In the genomic region with DNA sequence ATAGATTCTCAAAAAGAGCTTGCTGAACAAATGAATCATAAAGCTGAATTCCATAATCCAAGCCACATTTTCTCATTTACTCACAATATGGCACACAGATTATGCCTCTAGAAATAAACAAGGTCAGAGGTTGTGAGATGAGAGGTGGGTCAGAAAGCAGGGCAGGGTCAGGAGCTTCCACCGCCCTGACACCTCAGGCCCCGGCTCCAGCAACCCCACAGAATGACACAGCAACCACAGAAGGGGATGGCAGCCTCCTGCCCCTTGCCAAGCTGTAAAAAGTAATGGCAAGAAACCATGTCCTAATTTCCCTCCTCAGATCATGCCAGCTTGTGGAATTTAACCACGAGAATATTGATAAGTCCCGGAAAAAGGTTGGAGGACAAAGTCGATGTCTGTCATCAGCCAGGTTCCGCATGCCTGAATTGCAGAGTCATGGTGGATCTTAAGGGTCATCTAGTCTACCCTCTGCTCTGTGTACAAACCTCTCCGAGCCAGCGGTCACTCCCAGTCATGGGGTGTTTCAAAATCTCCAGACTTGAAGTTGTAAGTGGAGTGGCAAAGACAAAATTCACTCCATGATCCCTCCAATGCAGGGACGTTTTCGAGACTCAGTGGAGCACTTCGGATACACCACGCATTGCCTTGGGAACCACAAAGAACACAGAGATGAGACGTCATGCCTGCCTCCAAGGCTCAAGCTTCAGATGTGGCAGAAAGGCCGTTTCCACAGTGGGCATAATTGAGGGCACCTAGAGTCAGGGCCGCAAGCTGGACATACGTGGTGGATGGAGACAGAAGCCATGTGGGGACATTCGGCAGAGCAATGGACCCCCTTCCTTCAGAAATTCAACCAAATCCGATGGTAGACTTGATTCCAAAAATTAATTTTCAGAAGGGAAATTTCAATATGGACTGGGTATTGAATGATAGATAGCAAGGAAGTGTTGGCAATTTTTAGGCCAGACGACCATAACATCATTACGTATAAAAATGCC, we compare ENCODE assay signal across 1 cellular context.
TF ChIP-seq lines count a peak whose summit lies in the region.

No MANE protein-coding gene starts in this region.

TF ChIP-seq in HepG2, 621 proteins besides CTCF, POLR2A, EP300 and RAD21 (continued from another document and continues in another):
- TF ChIP-seq, protein P1, sequence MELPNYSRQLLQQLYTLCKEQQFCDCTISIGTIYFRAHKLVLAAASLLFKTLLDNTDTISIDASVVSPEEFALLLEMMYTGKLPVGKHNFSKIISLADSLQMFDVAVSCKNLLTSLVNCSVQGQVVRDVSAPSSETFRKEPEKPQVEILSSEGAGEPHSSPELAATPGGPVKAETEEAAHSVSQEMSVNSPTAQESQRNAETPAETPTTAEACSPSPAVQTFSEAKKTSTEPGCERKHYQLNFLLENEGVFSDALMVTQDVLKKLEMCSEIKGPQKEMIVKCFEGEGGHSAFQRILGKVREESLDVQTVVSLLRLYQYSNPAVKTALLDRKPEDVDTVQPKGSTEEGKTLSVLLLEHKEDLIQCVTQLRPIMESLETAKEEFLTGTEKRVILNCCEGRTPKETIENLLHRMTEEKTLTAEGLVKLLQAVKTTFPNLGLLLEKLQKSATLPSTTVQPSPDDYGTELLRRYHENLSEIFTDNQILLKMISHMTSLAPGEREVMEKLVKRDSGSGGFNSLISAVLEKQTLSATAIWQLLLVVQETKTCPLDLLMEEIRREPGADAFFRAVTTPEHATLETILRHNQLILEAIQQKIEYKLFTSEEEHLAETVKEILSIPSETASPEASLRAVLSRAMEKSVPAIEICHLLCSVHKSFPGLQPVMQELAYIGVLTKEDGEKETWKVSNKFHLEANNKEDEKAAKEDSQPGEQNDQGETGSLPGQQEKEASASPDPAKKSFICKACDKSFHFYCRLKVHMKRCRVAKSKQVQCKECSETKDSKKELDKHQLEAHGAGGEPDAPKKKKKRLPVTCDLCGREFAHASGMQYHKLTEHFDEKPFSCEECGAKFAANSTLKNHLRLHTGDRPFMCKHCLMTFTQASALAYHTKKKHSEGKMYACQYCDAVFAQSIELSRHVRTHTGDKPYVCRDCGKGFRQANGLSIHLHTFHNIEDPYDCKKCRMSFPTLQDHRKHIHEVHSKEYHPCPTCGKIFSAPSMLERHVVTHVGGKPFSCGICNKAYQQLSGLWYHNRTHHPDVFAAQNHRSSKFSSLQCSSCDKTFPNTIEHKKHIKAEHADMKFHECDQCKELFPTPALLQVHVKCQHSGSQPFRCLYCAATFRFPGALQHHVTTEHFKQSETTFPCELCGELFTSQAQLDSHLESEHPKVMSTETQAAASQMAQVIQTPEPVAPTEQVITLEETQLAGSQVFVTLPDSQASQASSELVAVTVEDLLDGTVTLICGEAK (IDR thresholded peaks at IDR 0.05): no peak
- TF ChIP-seq, protein P1 (CRISPR knock-in tag; IDR thresholded peaks at IDR 0.05): 0 out of 2 replicates have a peak, but pooled peaks have one; percentile 41
- TF ChIP-seq, protein P2, sequence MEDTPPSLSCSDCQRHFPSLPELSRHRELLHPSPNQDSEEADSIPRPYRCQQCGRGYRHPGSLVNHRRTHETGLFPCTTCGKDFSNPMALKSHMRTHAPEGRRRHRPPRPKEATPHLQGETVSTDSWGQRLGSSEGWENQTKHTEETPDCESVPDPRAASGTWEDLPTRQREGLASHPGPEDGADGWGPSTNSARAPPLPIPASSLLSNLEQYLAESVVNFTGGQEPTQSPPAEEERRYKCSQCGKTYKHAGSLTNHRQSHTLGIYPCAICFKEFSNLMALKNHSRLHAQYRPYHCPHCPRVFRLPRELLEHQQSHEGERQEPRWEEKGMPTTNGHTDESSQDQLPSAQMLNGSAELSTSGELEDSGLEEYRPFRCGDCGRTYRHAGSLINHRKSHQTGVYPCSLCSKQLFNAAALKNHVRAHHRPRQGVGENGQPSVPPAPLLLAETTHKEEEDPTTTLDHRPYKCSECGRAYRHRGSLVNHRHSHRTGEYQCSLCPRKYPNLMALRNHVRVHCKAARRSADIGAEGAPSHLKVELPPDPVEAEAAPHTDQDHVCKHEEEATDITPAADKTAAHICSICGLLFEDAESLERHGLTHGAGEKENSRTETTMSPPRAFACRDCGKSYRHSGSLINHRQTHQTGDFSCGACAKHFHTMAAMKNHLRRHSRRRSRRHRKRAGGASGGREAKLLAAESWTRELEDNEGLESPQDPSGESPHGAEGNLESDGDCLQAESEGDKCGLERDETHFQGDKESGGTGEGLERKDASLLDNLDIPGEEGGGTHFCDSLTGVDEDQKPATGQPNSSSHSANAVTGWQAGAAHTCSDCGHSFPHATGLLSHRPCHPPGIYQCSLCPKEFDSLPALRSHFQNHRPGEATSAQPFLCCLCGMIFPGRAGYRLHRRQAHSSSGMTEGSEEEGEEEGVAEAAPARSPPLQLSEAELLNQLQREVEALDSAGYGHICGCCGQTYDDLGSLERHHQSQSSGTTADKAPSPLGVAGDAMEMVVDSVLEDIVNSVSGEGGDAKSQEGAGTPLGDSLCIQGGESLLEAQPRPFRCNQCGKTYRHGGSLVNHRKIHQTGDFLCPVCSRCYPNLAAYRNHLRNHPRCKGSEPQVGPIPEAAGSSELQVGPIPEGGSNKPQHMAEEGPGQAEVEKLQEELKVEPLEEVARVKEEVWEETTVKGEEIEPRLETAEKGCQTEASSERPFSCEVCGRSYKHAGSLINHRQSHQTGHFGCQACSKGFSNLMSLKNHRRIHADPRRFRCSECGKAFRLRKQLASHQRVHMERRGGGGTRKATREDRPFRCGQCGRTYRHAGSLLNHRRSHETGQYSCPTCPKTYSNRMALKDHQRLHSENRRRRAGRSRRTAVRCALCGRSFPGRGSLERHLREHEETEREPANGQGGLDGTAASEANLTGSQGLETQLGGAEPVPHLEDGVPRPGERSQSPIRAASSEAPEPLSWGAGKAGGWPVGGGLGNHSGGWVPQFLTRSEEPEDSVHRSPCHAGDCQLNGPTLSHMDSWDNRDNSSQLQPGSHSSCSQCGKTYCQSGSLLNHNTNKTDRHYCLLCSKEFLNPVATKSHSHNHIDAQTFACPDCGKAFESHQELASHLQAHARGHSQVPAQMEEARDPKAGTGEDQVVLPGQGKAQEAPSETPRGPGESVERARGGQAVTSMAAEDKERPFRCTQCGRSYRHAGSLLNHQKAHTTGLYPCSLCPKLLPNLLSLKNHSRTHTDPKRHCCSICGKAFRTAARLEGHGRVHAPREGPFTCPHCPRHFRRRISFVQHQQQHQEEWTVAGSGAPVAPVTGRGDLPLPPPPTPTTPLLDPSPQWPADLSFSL (CRISPR knock-in tag; IDR thresholded peaks at IDR 0.05): no peak
- TF ChIP-seq TBX3 (IDR thresholded peaks at IDR 0.05; ENCODE audit: borderline replicate concordance) (no peak; the same call in 1 of the 2 replicates), ETV5 (CRISPR knock-in tag; IDR thresholded peaks at IDR 0.05; ENCODE audit: borderline replicate concordance) (peak; percentile 86; the same call in 1 of the 2 replicates), ZSCAN12 (CRISPR knock-in tag; IDR thresholded peaks at IDR 0.05) (no peak), KDM6A (CRISPR knock-in tag; IDR thresholded peaks at IDR 0.05; ENCODE audit: low read depth) (no peak), POLR2AphosphoS5 (IDR thresholded peaks at IDR 0.05; ENCODE audit: low read depth, low read length) (peak; percentile 34; the same call in 1 of the 2 replicates), ZNF773 (CRISPR knock-in tag; IDR thresholded peaks at IDR 0.05; ENCODE audit: borderline replicate concordance) (no peak), MIXL1 (CRISPR knock-in tag; IDR thresholded peaks at IDR 0.05) (peak; percentile 14; the same call in 1 of the 2 replicates), GATAD1 (CRISPR knock-in tag; IDR thresholded peaks at IDR 0.05) (no peak), ZNF782 (CRISPR knock-in tag; IDR thresholded peaks at IDR 0.05; ENCODE audit: borderline replicate concordance) (peak; percentile 65; the same call in 1 of the 2 replicates), THAP11 (CRISPR knock-in tag; IDR thresholded peaks at IDR 0.05) (no peak), ZNF34 (CRISPR knock-in tag; IDR thresholded peaks at IDR 0.05; ENCODE audit: borderline replicate concordance) (0 out of 2 replicates have a peak, but pooled peaks have one; percentile 56), TOPORS (CRISPR knock-in tag; IDR thresholded peaks at IDR 0.05) (no peak), ZBTB3 (CRISPR knock-in tag; IDR thresholded peaks at IDR 0.05; ENCODE audit: borderline replicate concordance, low read depth) (peak; percentile 84; the same call in 1 of the 2 replicates), MXD4 (CRISPR knock-in tag; IDR thresholded peaks at IDR 0.05) (0 out of 2 replicates have a peak, but pooled peaks have one; percentile 29), ZNF296 (CRISPR knock-in tag; conservative IDR thresholded peaks at IDR 0.05) (no peak), ZNF614 (CRISPR knock-in tag; IDR thresholded peaks at IDR 0.05; ENCODE audit: borderline replicate concordance) (peak; percentile 61; the same call in 1 of the 2 replicates), RFXANK (CRISPR knock-in tag; IDR thresholded peaks at IDR 0.05) (0 out of 2 replicates have a peak, but pooled peaks have one; percentile 19), LCORL (IDR thresholded peaks at IDR 0.05) (no peak), LCORL (CRISPR knock-in tag; IDR thresholded peaks at IDR 0.05) (peak; percentile 68)
- TF ChIP-seq, protein P3, sequence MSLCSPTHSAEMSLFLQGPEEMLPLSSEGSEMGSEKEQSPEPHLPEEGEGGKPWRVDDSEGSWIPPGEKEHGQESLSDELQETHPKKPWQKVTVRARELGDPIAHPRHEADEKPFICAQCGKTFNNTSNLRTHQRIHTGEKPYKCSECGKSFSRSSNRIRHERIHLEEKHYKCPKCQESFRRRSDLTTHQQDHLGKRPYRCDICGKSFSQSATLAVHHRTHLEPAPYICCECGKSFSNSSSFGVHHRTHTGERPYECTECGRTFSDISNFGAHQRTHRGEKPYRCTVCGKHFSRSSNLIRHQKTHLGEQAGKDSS (CRISPR knock-in tag; IDR thresholded peaks at IDR 0.05; ENCODE audit: borderline replicate concordance, low read depth): peak; percentile 71; the same call in 1 of the 2 replicates
- TF ChIP-seq, protein P4, sequence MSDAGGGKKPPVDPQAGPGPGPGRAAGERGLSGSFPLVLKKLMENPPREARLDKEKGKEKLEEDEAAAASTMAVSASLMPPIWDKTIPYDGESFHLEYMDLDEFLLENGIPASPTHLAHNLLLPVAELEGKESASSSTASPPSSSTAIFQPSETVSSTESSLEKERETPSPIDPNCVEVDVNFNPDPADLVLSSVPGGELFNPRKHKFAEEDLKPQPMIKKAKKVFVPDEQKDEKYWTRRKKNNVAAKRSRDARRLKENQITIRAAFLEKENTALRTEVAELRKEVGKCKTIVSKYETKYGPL (CRISPR knock-in tag; IDR thresholded peaks at IDR 0.05): no peak
- TF ChIP-seq, protein P5, sequence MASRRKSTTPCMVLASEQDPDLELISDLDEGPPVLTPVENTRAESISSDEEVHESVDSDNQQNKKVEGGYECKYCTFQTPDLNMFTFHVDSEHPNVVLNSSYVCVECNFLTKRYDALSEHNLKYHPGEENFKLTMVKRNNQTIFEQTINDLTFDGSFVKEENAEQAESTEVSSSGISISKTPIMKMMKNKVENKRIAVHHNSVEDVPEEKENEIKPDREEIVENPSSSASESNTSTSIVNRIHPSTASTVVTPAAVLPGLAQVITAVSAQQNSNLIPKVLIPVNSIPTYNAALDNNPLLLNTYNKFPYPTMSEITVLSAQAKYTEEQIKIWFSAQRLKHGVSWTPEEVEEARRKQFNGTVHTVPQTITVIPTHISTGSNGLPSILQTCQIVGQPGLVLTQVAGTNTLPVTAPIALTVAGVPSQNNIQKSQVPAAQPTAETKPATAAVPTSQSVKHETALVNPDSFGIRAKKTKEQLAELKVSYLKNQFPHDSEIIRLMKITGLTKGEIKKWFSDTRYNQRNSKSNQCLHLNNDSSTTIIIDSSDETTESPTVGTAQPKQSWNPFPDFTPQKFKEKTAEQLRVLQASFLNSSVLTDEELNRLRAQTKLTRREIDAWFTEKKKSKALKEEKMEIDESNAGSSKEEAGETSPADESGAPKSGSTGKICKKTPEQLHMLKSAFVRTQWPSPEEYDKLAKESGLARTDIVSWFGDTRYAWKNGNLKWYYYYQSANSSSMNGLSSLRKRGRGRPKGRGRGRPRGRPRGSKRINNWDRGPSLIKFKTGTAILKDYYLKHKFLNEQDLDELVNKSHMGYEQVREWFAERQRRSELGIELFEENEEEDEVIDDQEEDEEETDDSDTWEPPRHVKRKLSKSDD (CRISPR knock-in tag; IDR thresholded peaks at IDR 0.05; ENCODE audit: low read depth): peak; percentile 12; the same call in 1 of the 2 replicates
- TF ChIP-seq, protein P6, sequence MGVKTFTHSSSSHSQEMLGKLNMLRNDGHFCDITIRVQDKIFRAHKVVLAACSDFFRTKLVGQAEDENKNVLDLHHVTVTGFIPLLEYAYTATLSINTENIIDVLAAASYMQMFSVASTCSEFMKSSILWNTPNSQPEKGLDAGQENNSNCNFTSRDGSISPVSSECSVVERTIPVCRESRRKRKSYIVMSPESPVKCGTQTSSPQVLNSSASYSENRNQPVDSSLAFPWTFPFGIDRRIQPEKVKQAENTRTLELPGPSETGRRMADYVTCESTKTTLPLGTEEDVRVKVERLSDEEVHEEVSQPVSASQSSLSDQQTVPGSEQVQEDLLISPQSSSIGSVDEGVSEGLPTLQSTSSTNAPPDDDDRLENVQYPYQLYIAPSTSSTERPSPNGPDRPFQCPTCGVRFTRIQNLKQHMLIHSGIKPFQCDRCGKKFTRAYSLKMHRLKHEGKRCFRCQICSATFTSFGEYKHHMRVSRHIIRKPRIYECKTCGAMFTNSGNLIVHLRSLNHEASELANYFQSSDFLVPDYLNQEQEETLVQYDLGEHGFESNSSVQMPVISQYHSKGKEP (CRISPR knock-in tag; IDR thresholded peaks at IDR 0.05): no peak
